Comparison of ENCODE assay signal across 2 cellular contexts in genomic region chr18:26709897-26710296, GRCh38.
TF ChIP-seq lines count a peak whose summit lies in the region.

No MANE protein-coding gene starts in this region.

TF ChIP-seq in SK-N-SH, 30 proteins besides CTCF, POLR2A, EP300 and RAD21 (continued from another document):
- TF ChIP-seq, protein P1, sequence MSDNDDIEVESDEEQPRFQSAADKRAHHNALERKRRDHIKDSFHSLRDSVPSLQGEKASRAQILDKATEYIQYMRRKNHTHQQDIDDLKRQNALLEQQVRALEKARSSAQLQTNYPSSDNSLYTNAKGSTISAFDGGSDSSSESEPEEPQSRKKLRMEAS (IDR thresholded peaks at IDR 0.05; ENCODE audit: low read depth) = no peak
TF ChIP-seq in SK-N-SH: peak in this region for 1.

TF ChIP-seq in SK-N-SH treated with all-trans-retinoic acid at 6 μM for 48 hours, 23 proteins besides CTCF, POLR2A, EP300 and RAD21 (continued from another document):
- TF ChIP-seq TSHZ2 (CRISPR knock-in tag; IDR thresholded peaks at IDR 0.05) (no peak), ISL1 (CRISPR knock-in tag; IDR thresholded peaks at IDR 0.05) (no peak), OSR1 (CRISPR knock-in tag; IDR thresholded peaks at IDR 0.05) (no peak), PPARA (CRISPR knock-in tag; IDR thresholded peaks at IDR 0.05; ENCODE audit: borderline replicate concordance) (no peak), RARB (CRISPR knock-in tag; IDR thresholded peaks at IDR 0.05) (no peak), CSDC2 (CRISPR knock-in tag; IDR thresholded peaks at IDR 0.05) (no peak), ZFP3 (CRISPR knock-in tag; IDR thresholded peaks at IDR 0.05) (no peak), GLIS3 (CRISPR knock-in tag; IDR thresholded peaks at IDR 0.05) (no peak), TCF4 (CRISPR knock-in tag; IDR thresholded peaks at IDR 0.05; ENCODE audit: borderline replicate concordance) (no peak), ZC3H10 (CRISPR knock-in tag; IDR thresholded peaks at IDR 0.05) (no peak), TOX (CRISPR knock-in tag; IDR thresholded peaks at IDR 0.05; ENCODE audit: borderline replicate concordance) (no peak), SNAI2 (CRISPR knock-in tag; IDR thresholded peaks at IDR 0.05) (no peak), ZNF565 (CRISPR knock-in tag; conservative IDR thresholded peaks at IDR 0.05; ENCODE audit: low read depth) (no peak), ZFP30 (CRISPR knock-in tag; IDR thresholded peaks at IDR 0.05) (no peak)
- TF ChIP-seq, protein P2, sequence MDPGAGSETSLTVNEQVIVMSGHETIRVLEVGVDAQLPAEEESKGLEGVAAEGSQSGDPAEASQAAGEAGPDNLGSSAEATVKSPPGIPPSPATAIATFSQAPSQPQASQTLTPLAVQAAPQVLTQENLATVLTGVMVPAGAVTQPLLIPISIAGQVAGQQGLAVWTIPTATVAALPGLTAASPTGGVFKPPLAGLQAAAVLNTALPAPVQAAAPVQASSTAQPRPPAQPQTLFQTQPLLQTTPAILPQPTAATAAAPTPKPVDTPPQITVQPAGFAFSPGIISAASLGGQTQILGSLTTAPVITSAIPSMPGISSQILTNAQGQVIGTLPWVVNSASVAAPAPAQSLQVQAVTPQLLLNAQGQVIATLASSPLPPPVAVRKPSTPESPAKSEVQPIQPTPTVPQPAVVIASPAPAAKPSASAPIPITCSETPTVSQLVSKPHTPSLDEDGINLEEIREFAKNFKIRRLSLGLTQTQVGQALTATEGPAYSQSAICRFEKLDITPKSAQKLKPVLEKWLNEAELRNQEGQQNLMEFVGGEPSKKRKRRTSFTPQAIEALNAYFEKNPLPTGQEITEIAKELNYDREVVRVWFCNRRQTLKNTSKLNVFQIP (CRISPR knock-in tag; IDR thresholded peaks at IDR 0.05; ENCODE audit: borderline replicate concordance, low read depth) = no peak
